Comparison of ENCODE assay signal across 27 cellular contexts in the genomic region with DNA sequence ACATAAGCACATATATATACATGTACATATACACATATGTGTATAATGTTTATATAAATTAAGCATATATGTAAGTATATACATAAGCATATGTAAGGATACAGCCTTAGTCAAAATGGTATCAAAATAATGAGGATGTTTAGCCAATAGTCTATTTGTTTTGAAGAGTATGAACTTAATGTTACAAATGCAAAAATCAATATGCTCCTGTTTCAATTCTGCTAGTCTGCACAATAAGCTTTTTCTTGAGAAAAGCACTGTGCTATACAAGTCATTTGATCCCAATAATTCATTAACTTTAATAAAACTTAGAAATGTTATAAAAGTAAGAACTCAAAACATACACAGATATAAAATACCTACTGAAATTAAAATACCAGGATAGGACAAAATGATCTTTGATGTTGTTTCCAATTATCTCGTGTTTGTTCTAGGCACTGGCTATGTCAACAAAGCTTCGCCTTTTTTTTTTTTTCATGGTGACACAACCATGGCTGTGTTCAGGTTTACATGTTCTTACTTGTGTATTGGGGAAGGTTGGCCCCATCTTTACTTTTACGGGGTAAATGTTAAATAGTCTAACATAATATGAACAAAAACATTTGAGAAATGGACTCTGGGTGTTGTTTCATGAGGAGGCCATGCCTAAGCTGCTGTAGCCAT.
DNase-seq lines count a peak whose midpoint lies in the region; ATAC-seq, FAIRE-seq and TF ChIP-seq lines count a peak whose summit lies in the region.
"Had no signal": no experiment of that assay in that cellular context is flagged by ENCODE, and none has a peak within 500 bp of the region (broad histone marks: within the 10 kb centered on the region; RNA-seq: fewer than 3 reads in every experiment).

No MANE protein-coding gene starts in this region.

- H3K79me2 ChIP-seq in HepG2 (ENCODE audit: insufficient read depth, low read length): no peaks in the 10 kb centered on the region

- H3K4me2 ChIP-seq in HepG2 (ENCODE audit: low read depth, low read length): no peak overlapping the region; the same call in 1 of the 2 replicates
- no peak overlapping the region for H3K4me2 ChIP-seq in mesenchymal stem cell (ENCODE audit: low read length, poor library complexity, severe bottlenecking)
- H3K4me2 ChIP-seq: A549; BLaER1 treated with 17β-estradiol and CSF1 and Interleukin-3, amounts not matched to agents 10 nM and 100 nM had no signal

- H3K4ac ChIP-seq in mesenchymal stem cell (ENCODE audit: low read depth in 1 of 2, low read length in 2 of 2): no peak overlapping the region

- no peak overlapping the region for H3K23ac ChIP-seq in mesenchymal stem cell (ENCODE audit: low read length in 2 of 2)

- H3K4me3 ChIP-seq in HepG2 (replicated peaks in 1 of 3; ENCODE audit: insufficient read depth in 1 of 3, low read depth in 2 of 3, low read length in 3 of 3): no peak overlapping the region
- H3K4me3 ChIP-seq in ovary: no peak overlapping the region
- H3K4me3 ChIP-seq in mesenchymal stem cell (ENCODE audit: insufficient read depth in 1 of 2, low read depth in 1 of 2, low read length in 2 of 2): no peak overlapping the region
- H3K4me3 ChIP-seq: A549; BLaER1 treated with 17β-estradiol and CSF1 and Interleukin-3, amounts not matched to agents 10 nM and 100 nM; GM23248; K562; SJCRH30 had no signal

- H2BK15ac ChIP-seq in mesenchymal stem cell (ENCODE audit: low read depth, poor library complexity, severe bottlenecking): no peak overlapping the region

- no peak for FAIRE-seq in HepG2 (lab: Jason Lieb, UNC)
- FAIRE-seq: A549, K562 had no signal

- no peak overlapping the region for H2BK5ac ChIP-seq in mesenchymal stem cell (ENCODE audit: low read depth, low read length, poor library complexity, severe bottlenecking)

- TF ChIP-seq POLR2A in HepG2 (IDR thresholded peaks at IDR 0.05; ENCODE audit: insufficient read depth in 1 of 2, low read depth in 2 of 2, low read length in 2 of 2) (no peak), ovary (IDR thresholded peaks at IDR 0.05) (no peak)

- H3K27ac ChIP-seq in 22Rv1: peak overlapping the region; percentile 42
- no peak overlapping the region for H3K27ac ChIP-seq in HepG2 (ENCODE audit: extremely low read length, insufficient read depth, low read length)
- H3K27ac ChIP-seq in ovary: no peak overlapping the region
- H3K27ac ChIP-seq in mesenchymal stem cell (ENCODE audit: low read length, poor library complexity, severe bottlenecking): no peak overlapping the region
- H3K27ac ChIP-seq: A549; BLaER1 treated with 17β-estradiol and CSF1 and Interleukin-3, amounts not matched to agents 10 nM and 100 nM; GM23248; SJCRH30 had no signal

- ATAC-seq in HepG2 (peak; percentile 85), GM21390 (IDR thresholded peaks at IDR 0.05; ENCODE audit: unreplicated experiment) (no peak)
- ATAC-seq: A549, K562, PC-3 had no signal

- H3K9ac ChIP-seq in HepG2 (ENCODE audit: insufficient read depth, low read depth, low read length) (no peak overlapping the region), mesenchymal stem cell (ENCODE audit: low read length) (no peak overlapping the region)
- H3K9ac ChIP-seq: BLaER1 treated with 17β-estradiol and CSF1 and Interleukin-3, amounts not matched to agents 10 nM and 100 nM; GM23248 had no signal

- no peaks in the 10 kb centered on the region for H3K27me3 ChIP-seq in HepG2 (ENCODE audit: control insufficient read depth in 1 of 2, insufficient read depth in 2 of 2, low read length in 2 of 2)
- no peaks in the 10 kb centered on the region for H3K27me3 ChIP-seq in ovary
- H3K27me3 ChIP-seq in mesenchymal stem cell (ENCODE audit: control insufficient read depth in 1 of 2, insufficient read depth in 1 of 2, low read length in 2 of 2): no peaks in the 10 kb centered on the region
- H3K27me3 ChIP-seq: BLaER1 treated with 17β-estradiol and CSF1 and Interleukin-3, amounts not matched to agents 10 nM and 100 nM; SJCRH30 had no signal

- no peaks in the 10 kb centered on the region for H4K20me1 ChIP-seq in HepG2 (ENCODE audit: insufficient read depth, low read length)
- H4K20me1 ChIP-seq: BLaER1 treated with 17β-estradiol and CSF1 and Interleukin-3, amounts not matched to agents 10 nM and 100 nM had no signal

- H2AFZ ChIP-seq in HepG2 (ENCODE audit: low read length) (no peak overlapping the region), mesenchymal stem cell (ENCODE audit: low read depth, low read length) (no peak overlapping the region)
- H2AFZ ChIP-seq: GM23248 had no signal

- TF ChIP-seq RAD21 in HepG2 (CRISPR knock-in tag; IDR thresholded peaks at IDR 0.05): no peak

- no peak overlapping the region for H4K91ac ChIP-seq in mesenchymal stem cell (ENCODE audit: low read length)

- H3K14ac ChIP-seq in mesenchymal stem cell (ENCODE audit: low read length in 2 of 2): no peak overlapping the region

- TF ChIP-seq EP300 in HepG2 (IDR thresholded peaks at IDR 0.05; ENCODE audit: low read depth in 2 of 2, low read length in 2 of 2) (peak in 1 of 2 experiments; percentile 24; a peak in 1 of 4 replicates), HepG2 (CRISPR knock-in tag; IDR thresholded peaks at IDR 0.05; ENCODE audit: borderline replicate concordance) (no peak), ovary (IDR thresholded peaks at IDR 0.05) (no peak)

- in situ Hi-C loops in HepG2 (cut with HindIII; ENCODE audit: extremely low pct_ligation_motif_present, low pct_unique_long_range_greater_than_20kb): no loop called here

- H3K9me3 ChIP-seq in HepG2 (ENCODE audit: low read length) (no peaks in the 10 kb centered on the region), ovary (no peaks in the 10 kb centered on the region), mesenchymal stem cell (ENCODE audit: control insufficient read depth, low read length) (no peaks in the 10 kb centered on the region)
- H3K9me3 ChIP-seq: A549; BLaER1 treated with 17β-estradiol and CSF1 and Interleukin-3, amounts not matched to agents 10 nM and 100 nM; SJCRH30 had no signal

- no peaks in the 10 kb centered on the region for H3K79me1 ChIP-seq in mesenchymal stem cell (replicated peaks; ENCODE audit: low read length, poor library complexity, severe bottlenecking)

- H3K18ac ChIP-seq in mesenchymal stem cell (ENCODE audit: low read depth in 1 of 2, low read length in 2 of 2): no peak overlapping the region

- H2BK120ac ChIP-seq in mesenchymal stem cell (ENCODE audit: low read depth, low read length): no peak overlapping the region

- CTCF ChIA-PET in HepG2 (lab: Yijun Ruan, JAX; ENCODE audit: low intra/inter-chr PET ratio, low total read pairs): no interaction called here

- no TSS peak for BruUV-seq in HepG2 (replicated peaks; lab: Mats Ljungman, UMichigan)

- WGBS in HepG2 (ENCODE audit: low lambda C conversion rate): 0% methylated on average over 3 of the region's 3 CpGs
- 54 to 74% (median 64%) methylated on average over 3 of the region's 3 CpGs for WGBS in ovary, 3 donors
- WGBS in mesenchymal stem cell: 82% methylated on average over 2 of the region's 3 CpGs

- no peaks in the 10 kb centered on the region for H3K36me3 ChIP-seq in HepG2 (replicated peaks in 1 of 2; ENCODE audit: control insufficient read depth in 1 of 2, insufficient read depth in 2 of 2, low read length in 2 of 2)
- no peaks in the 10 kb centered on the region for H3K36me3 ChIP-seq in ovary
- H3K36me3 ChIP-seq in mesenchymal stem cell (ENCODE audit: control insufficient read depth in 1 of 2, insufficient read depth in 2 of 2, low read depth in 1 of 2, low read length in 2 of 2): no peaks in the 10 kb centered on the region
- H3K36me3 ChIP-seq: BLaER1 treated with 17β-estradiol and CSF1 and Interleukin-3, amounts not matched to agents 10 nM and 100 nM; SJCRH30 had no signal

- intact Hi-C loops in HepG2 (cut with micrococcal nuclease; ENCODE audit: unreplicated experiment): no loop called here
- intact Hi-C loops in ovary (cut with DNase I): no loop called here

- TF ChIP-seq CTCF in 22Rv1 (IDR thresholded peaks at IDR 0.05) (no peak), HepG2 (CRISPR knock-in tag; IDR thresholded peaks at IDR 0.05) (no peak), ovary (IDR thresholded peaks at IDR 0.05) (no peak)

- H2AK5ac ChIP-seq in mesenchymal stem cell (ENCODE audit: low read length, severe bottlenecking): no peak overlapping the region

- H3K4me1 ChIP-seq in HepG2 (ENCODE audit: insufficient read depth, low read length) (peaks cover 16% of the 10 kb centered on the region), ovary (ENCODE audit: insufficient read depth) (no peaks in the 10 kb centered on the region), mesenchymal stem cell (ENCODE audit: control insufficient read depth, insufficient read depth, low read depth, low read length) (no peaks in the 10 kb centered on the region)
- H3K4me1 ChIP-seq: A549; BLaER1 treated with 17β-estradiol and CSF1 and Interleukin-3, amounts not matched to agents 10 nM and 100 nM had no signal

- POLR2A ChIA-PET in HepG2 (lab: Yijun Ruan, JAX): interaction anchor here (0.7 kb wide), 1 partner anchor 12 kb away, joined by 3 read pairs; no protein-coding TSS in a partner anchor

- H4K8ac ChIP-seq in mesenchymal stem cell (ENCODE audit: low read length): no peak overlapping the region

- H2BK12ac ChIP-seq in mesenchymal stem cell (ENCODE audit: low read length in 2 of 2): no peak overlapping the region

- peak; percentile 74 for DNase-seq in DMS53 treated with DMSO at 0.1 percent for 48 hours (lab: John Stamatoyannopoulos, UW; ENCODE audit: unreplicated experiment)
- DNase-seq in NCI-H748 (lab: John Stamatoyannopoulos, UW; ENCODE audit: unreplicated experiment): peak; percentile 87
- peak; percentile 47 for DNase-seq in HepG2 (ENCODE audit: low spot score)
- no peak for DNase-seq in ovary
- DNase-seq in mesenchymal stem cell: no peak
- DNase-seq: AML-193; CD4-positive, alpha-beta T cell; DMS79 treated with DMSO at 0.1 percent for 48 hours; GF-D8; GM23248; H7; MM.1S; NCI-H1048; NCI-H1436; NCI-H1930; NCI-H2107; NCI-H446 treated with DMSO at 0.1 percent for 48 hours; NCI-H774; NK-92 treated with Interleukin-12 subunit alpha and Interleukin-12 subunit beta, amount 100 ng/mL, for 24 hours; PC-3; SJCRH30; T-helper 2 cell had no signal

TF ChIP-seq in HepG2, 621 proteins besides CTCF, POLR2A, EP300 and RAD21 (continues in another document):
- TF ChIP-seq GATAD2A (CRISPR knock-in tag; IDR thresholded peaks at IDR 0.05): peak; percentile 47; the same call in 1 of the 2 replicates
- 0 out of 2 replicates have a peak, but pooled peaks have one; percentile 39 for TF ChIP-seq MIXL1 (CRISPR knock-in tag; IDR thresholded peaks at IDR 0.05)
- TF ChIP-seq ZNF570 (CRISPR knock-in tag; IDR thresholded peaks at IDR 0.05; ENCODE audit: borderline replicate concordance): no peak
- TF ChIP-seq CREM (IDR thresholded peaks at IDR 0.05): 0 out of 2 replicates have a peak, but pooled peaks have one; percentile 18
- no peak for TF ChIP-seq CREM (CRISPR knock-in tag; IDR thresholded peaks at IDR 0.05)
- TF ChIP-seq ZBTB3 (CRISPR knock-in tag; IDR thresholded peaks at IDR 0.05; ENCODE audit: borderline replicate concordance, low read depth): peak; percentile 68; the same call in 1 of the 2 replicates
- TF ChIP-seq NKX3-1 (CRISPR knock-in tag; IDR thresholded peaks at IDR 0.05): no peak
- TF ChIP-seq DPF2 (CRISPR knock-in tag; IDR thresholded peaks at IDR 0.05; ENCODE audit: borderline replicate concordance, low read depth): 0 out of 2 replicates have a peak, but pooled peaks have one; percentile 20

Comparison
In these comparisons a context has a peak if more than half of its experiments do, and no peak if none do; other contexts are left out.
1. DNase-seq: peak in DMS53 treated with DMSO at 0.1 percent for 48 hours (single experiment), NCI-H748 (single experiment) and HepG2 (single experiment); none in ovary (0 of 5) and mesenchymal stem cell (single experiment).